Comparison of ENCODE assay signal across 24 cellular contexts in the genomic region with DNA sequence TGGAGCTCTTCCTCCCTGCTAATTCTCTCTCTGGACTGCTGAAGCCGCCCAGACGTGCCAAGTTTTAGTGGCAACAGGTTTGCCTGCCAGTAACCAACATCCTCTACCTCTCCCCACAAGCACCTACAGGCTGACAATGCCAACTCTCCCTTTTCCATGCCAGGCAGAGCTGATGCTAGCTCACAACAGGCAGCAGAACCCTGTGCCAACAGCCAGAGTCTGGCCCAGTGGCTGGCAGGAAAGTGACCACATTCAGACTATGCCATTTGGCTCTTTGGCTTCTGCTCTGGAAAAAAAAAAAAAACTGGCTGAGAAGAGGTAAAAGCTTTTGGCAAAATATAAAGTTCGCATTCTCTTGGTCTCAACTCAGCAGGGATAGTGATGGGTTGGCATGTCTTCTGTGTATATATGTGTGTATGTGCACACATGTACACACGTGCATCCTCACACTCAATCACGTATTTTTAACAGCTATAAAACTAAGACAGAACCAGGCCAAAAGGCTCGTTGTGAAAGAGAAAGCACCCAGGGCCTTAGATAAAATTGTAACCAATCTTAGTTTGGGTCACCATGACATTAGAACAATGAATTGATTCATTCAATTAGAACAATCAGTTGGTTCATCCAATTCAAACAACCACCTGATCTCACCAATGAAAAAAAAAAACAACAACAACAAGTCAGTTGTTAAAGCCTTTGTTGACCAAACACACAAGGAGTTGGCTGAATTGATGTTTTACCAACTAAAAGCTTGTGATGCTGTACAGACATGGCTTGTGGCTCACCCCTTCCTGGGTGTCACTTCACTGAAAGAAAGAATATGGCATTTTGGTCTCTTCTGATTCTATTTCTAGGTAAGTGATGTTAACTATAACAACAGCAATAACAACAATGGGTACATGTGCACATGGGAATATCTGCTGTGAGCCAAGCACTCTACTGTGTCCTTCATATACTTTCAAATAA. TPM values are rescaled to one million over a fixed set of nuclear protein-coding genes. Genes with fewer than 3 reads are reported as not detected.
DNase-seq lines count a peak whose midpoint lies in the region; ATAC-seq and TF ChIP-seq lines count a peak whose summit lies in the region.
"Had no signal": no experiment of that assay in that cellular context is flagged by ENCODE, and none has a peak within 500 bp of the region (broad histone marks: within the 10 kb centered on the region; RNA-seq: fewer than 3 reads in every experiment).

No MANE protein-coding gene starts in this region.

- H3K4me3 ChIP-seq in ascending aorta (no peak overlapping the region), prostate gland (no peak overlapping the region), esophagus squamous epithelium (no peak overlapping the region)

- H3K27me3 ChIP-seq in ascending aorta (no peaks in the 10 kb centered on the region), prostate gland (replicated peaks; ENCODE audit: insufficient read depth) (no peaks in the 10 kb centered on the region), esophagus squamous epithelium (no peaks in the 10 kb centered on the region)

- 34% methylated on average over 6 of the region's 6 CpGs for WGBS in prostate gland
- 43 to 54% methylated on average over 6 of the region's 6 CpGs for WGBS in esophagus squamous epithelium, 2 donors

- H3K36me3 Mint-ChIP-seq in T-helper 17 cell (ENCODE audit: low read depth), result no peaks in the 10 kb centered on the region

- H3K27me3 Mint-ChIP-seq in T-helper 17 cell, result peaks cover 21% of the 10 kb centered on the region

- ATAC-seq in T-helper 17 cell (no peak), HG02759 (IDR thresholded peaks at IDR 0.05; ENCODE audit: unreplicated experiment) (no peak)
- ATAC-seq: activated T-cell treated with anti-CD3 and anti-CD28 coated beads, Interleukin-2, amount 50 U/mL, for 72 hours had no signal

- intact Hi-C loops in ascending aorta (cut with DNase I) (no loop called here), prostate gland (cut with DNase I) (no loop called here), esophagus squamous epithelium (cut with DNase I) (no loop called here)

- no peak overlapping the region for H3K4me3 Mint-ChIP-seq in T-helper 17 cell
- H3K4me3 Mint-ChIP-seq: activated T-cell treated with anti-CD3 and anti-CD28 coated beads, Interleukin-2, amount 50 U/mL, for 72 hours; dendritic cell treated with granulocyte-macrophage colony-stimulating factor and Interleukin-4, amounts not matched to agents 40 ng/mL and 50 ng/mL, for 4 days; neural crest cell had no signal

- H3K9me3 ChIP-seq in ascending aorta (no peaks in the 10 kb centered on the region), prostate gland (no peaks in the 10 kb centered on the region), T-helper 17 cell (ENCODE audit: control insufficient read depth, low read length, poor library complexity, severe bottlenecking) (no peaks in the 10 kb centered on the region), esophagus squamous epithelium (no peaks in the 10 kb centered on the region)

- peak overlapping the region; percentile 58 to 63 for H3K27ac ChIP-seq in ascending aorta
- H3K27ac ChIP-seq in prostate gland, result peak overlapping the region in 1 of 2 donors; percentile 27
- no peak overlapping the region for H3K27ac ChIP-seq in esophagus squamous epithelium
- H3K27ac ChIP-seq: C4-2B had no signal

- H3K4me1 ChIP-seq in ascending aorta (peaks cover 9 to 41% of the 10 kb centered on the region in 2 donors), prostate gland (replicated peaks) (no peaks in the 10 kb centered on the region), esophagus squamous epithelium (peaks cover 0 to 16% (median 0%) of the 10 kb centered on the region in 3 donors)

- TF ChIP-seq CTCF in ascending aorta (IDR thresholded peaks at IDR 0.05) (no peak), prostate gland (IDR thresholded peaks at IDR 0.05) (no peak), esophagus squamous epithelium (IDR thresholded peaks at IDR 0.05) (no peak)

- H3K36me3 ChIP-seq in ascending aorta, result no peaks in the 10 kb centered on the region
- H3K36me3 ChIP-seq in prostate gland, result no peaks in the 10 kb centered on the region
- H3K36me3 ChIP-seq in esophagus squamous epithelium, result no peaks in the 10 kb centered on the region

- H3K4me1 Mint-ChIP-seq in T-helper 17 cell, result no peaks in the 10 kb centered on the region

- DNase-seq in COLO829 (ENCODE audit: low spot score) (peak; percentile 49), ascending aorta (ENCODE audit: low spot score in 2 of 2) (peak; percentile 46 to 72), hippocampal formation (lab: John Stamatoyannopoulos, UW) (peak; percentile 63 to 95), prostate gland (ENCODE audit: low spot score) (peak; percentile 82), T-helper 17 cell (no peak), SW480 (ENCODE audit: low spot score) (no peak), esophagus squamous epithelium (lab: John Stamatoyannopoulos, UW) (no peak)
- DNase-seq: ACHN; activated CD4-positive, alpha-beta T cell treated with anti-CD3 and anti-CD28 coated beads for 1 hour; activated naive CD4-positive, alpha-beta T cell treated with anti-CD3 and anti-CD28 coated beads, Interleukin-2, amount 50 U/mL, for 16 hours; activated T-cell treated with anti-CD3 and anti-CD28 coated beads, Interleukin-2, amount 50 U/mL, for 72 hours; DMS 273 treated with DMSO at 0.1 percent for 48 hours; GF-D8; NCI-H1105; NCI-H2081; stimulated activated CD4-positive, alpha-beta T cell treated with anti-CD3 and anti-CD28 coated beads, Interleukin-15, amount 100 ng/mL, for 24 hours had no signal

- no peak for TF ChIP-seq POLR2A in prostate gland (IDR thresholded peaks at IDR 0.05)
- TF ChIP-seq POLR2A in esophagus squamous epithelium (IDR thresholded peaks at IDR 0.05), result no peak

- no peak overlapping the region for H3K27ac Mint-ChIP-seq in T-helper 17 cell
- H3K27ac Mint-ChIP-seq: activated T-cell treated with anti-CD3 and anti-CD28 coated beads, Interleukin-2, amount 50 U/mL, for 72 hours; dendritic cell treated with granulocyte-macrophage colony-stimulating factor and Interleukin-4, amounts not matched to agents 40 ng/mL and 50 ng/mL, for 4 days had no signal

RNA-seq across cellular contexts. Expression of a gene that starts 48.6 kb away (rescaled TPM):
- total RNA-seq in ascending aorta, result 0.43 TPM
- total RNA-seq in prostate gland, result 100 to 1,000 TPM in 1 of 2 donors, 10 to 100 TPM in 1; 73.7 to 126 TPM
- total RNA-seq in T-helper 17 cell, result not detected
- 1,000 to 10,000 TPM in 1 of 4 donors, 100 to 1,000 TPM in 3; 691 to 1,472 (median 816) TPM for total RNA-seq in esophagus squamous epithelium
- total RNA-seq: activated CD8-positive, alpha-beta memory T cell treated with anti-CD3 and anti-CD28 coated beads for 36 hours; activated T-cell treated with anti-CD3 and anti-CD28 coated beads, Interleukin-2, amount 50 U/mL, for 72 hours; LHCN-M2; mononuclear cell; NCI-H460; neural crest cell had no signal

Comparison
In these comparisons a context has a peak if more than half of its experiments do, and no peak if none do; other contexts are left out.
1. DNase-seq: peak in COLO829 (single experiment), ascending aorta (2 of 2), hippocampal formation (2 of 2) and prostate gland (single experiment); none in T-helper 17 cell (0 of 3), SW480 (single experiment) and esophagus squamous epithelium (single experiment).
2. H3K27ac ChIP-seq: peak in ascending aorta (2 of 2); none in esophagus squamous epithelium (0 of 4).
3. RNA of a gene that starts 48.6 kb away (total RNA-seq): 691 to 1,472 TPM in esophagus squamous epithelium and 73.7 to 126 TPM in prostate gland; 0.43 TPM in ascending aorta (single experiment) and not detected in T-helper 17 cell; every median in the first group is over 10 times any median in the second.